ENCODE assay signal across 16 cellular contexts in the genomic region with DNA sequence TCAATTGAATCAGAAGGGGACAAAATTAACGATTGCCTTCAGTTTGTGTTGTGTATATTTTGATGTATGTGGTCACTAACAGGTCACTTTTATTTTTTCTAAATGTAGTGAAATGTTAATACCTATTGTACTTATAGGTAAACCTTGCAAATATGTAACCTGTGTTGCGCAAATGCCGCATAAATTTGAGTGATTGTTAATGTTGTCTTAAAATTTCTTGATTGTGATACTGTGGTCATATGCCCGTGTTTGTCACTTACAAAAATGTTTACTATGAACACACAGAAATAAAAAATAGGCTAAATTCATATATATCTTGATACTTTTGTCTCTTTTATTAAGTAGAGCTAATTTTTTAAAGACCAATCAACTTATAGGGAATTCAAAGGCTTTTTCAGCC. TPM values are rescaled to one million over a fixed set of nuclear protein-coding genes. Genes with fewer than 3 reads are reported as not detected.
DNase-seq lines count a peak whose midpoint lies in the region; ATAC-seq and TF ChIP-seq lines count a peak whose summit lies in the region.
"Had no signal": no experiment of that assay in that cellular context is flagged by ENCODE, and none has a peak within 500 bp of the region (broad histone marks: within the 10 kb centered on the region; RNA-seq: fewer than 3 reads in every experiment).

No MANE protein-coding gene starts in this region.

- H3K27me3 Mint-ChIP-seq in CD8-positive, alpha-beta memory T cell: peaks cover 39 to 41% of the 10 kb centered on the region in 2 donors

- in situ Hi-C loops in HAP-1 (cut with MboI; ENCODE audit: low sequenced_read_pairs): loop anchor here (25.0 kb wide), 3 partner anchors 1243 to 1668 kb away; no protein-coding TSS in a partner anchor

- no peaks in the 10 kb centered on the region for H3K9me3 ChIP-seq in HAP-1
- H3K9me3 ChIP-seq in SK-N-MC (ENCODE audit: low read depth, low read length): no peaks in the 10 kb centered on the region
- no peaks in the 10 kb centered on the region for H3K9me3 ChIP-seq in CD8-positive, alpha-beta memory T cell (ENCODE audit: low read length)

- peaks cover 13 to 43% (median 22%) of the 10 kb centered on the region in 5 donors for H3K9me3 Mint-ChIP-seq in CD8-positive, alpha-beta memory T cell

- H3K36me3 Mint-ChIP-seq in CD8-positive, alpha-beta memory T cell: peaks cover 0 to 2% (median 0%) of the 10 kb centered on the region in 3 donors

- H3K4me3 Mint-ChIP-seq in CD8-positive, alpha-beta memory T cell: no peak overlapping the region

- no peak overlapping the region for H3K9ac ChIP-seq in SK-N-MC (ENCODE audit: insufficient read length)

- POLR2A ChIA-PET in CD8-positive, alpha-beta memory T cell (lab: Charles Lee): no interaction called here

- H3K4me1 Mint-ChIP-seq in CD8-positive, alpha-beta memory T cell: peaks cover 0 to 15% (median 4%) of the 10 kb centered on the region in 3 donors

- H3K27me3 ChIP-seq in HAP-1 (ENCODE audit: low read depth): no peaks in the 10 kb centered on the region
- peaks cover 0 to 96% (median 37%) of the 10 kb centered on the region in 45 donors for H3K27me3 ChIP-seq in dorsolateral prefrontal cortex
- H3K27me3 ChIP-seq in CD8-positive, alpha-beta memory T cell (ENCODE audit: insufficient read depth, low read length, poor library complexity, severe bottlenecking): peaks cover 15% of the 10 kb centered on the region

- ATAC-seq in HG03108 (IDR thresholded peaks at IDR 0.05; ENCODE audit: unreplicated experiment) (no peak), HG02852 (IDR thresholded peaks at IDR 0.05; ENCODE audit: unreplicated experiment) (no peak)
- ATAC-seq: GM12878, GM23338, Panc1 had no signal

- CTCF ChIA-PET in CD8-positive, alpha-beta memory T cell (lab: Charles Lee): no interaction called here

- no peaks in the 10 kb centered on the region; the same call in 1 of the 2 replicates for H3K36me3 ChIP-seq in HAP-1 (replicated peaks)
- no peaks in the 10 kb centered on the region for H3K36me3 ChIP-seq in SK-N-MC (ENCODE audit: insufficient read depth, low read length)
- H3K36me3 ChIP-seq in CD8-positive, alpha-beta memory T cell (ENCODE audit: insufficient read depth, low read length): no peaks in the 10 kb centered on the region

- peaks cover 22% of the 10 kb centered on the region for H3K4me1 ChIP-seq in HAP-1
- no peaks in the 10 kb centered on the region for H3K4me1 ChIP-seq in CD8-positive, alpha-beta memory T cell (ENCODE audit: insufficient read depth, low read length)

- H3K4me3 ChIP-seq in HAP-1 (peak overlapping the region; percentile 26), SK-N-MC (0 out of 2 replicates have a peak overlapping the region, but pooled peaks have one; percentile 1), dorsolateral prefrontal cortex (peak overlapping the region; percentile 15 to 85 (median 67))
- H3K4me3 ChIP-seq in CD8-positive, alpha-beta memory T cell (ENCODE audit: low read length): no peak overlapping the region
- H3K4me3 ChIP-seq: GM12878 had no signal

- TF ChIP-seq CTCF in dorsolateral prefrontal cortex (IDR thresholded peaks at IDR 0.05 in 54 of 56, conservative IDR thresholded peaks at IDR 0.05 in 2 of 56; ENCODE audit: low read depth in 1 of 56, partially characterized antibody in 56 of 56): no peak

- no peak for DNase-seq in HAP-1 (ENCODE audit: low spot score in 2 of 2)
- no peak for DNase-seq in SK-N-MC (ENCODE audit: low read depth, low spot score)
- no peak for DNase-seq in dorsolateral prefrontal cortex
- peak; percentile 23 for DNase-seq in retina
- no peak for DNase-seq in CD8-positive, alpha-beta memory T cell
- no peak for DNase-seq in NCI-H2171 treated with DMSO at 0.1 percent for 48 hours (lab: John Stamatoyannopoulos, UW)
- DNase-seq: NCI-H1092 treated with DMSO at 0.1 percent for 48 hours, NCI-H2171, NCI-H510A had no signal

- H3K27ac ChIP-seq in SK-N-MC (no peak overlapping the region), dorsolateral prefrontal cortex (peak overlapping the region in 55 of 59 donors; percentile 33 to 97 (median 89))
- no peak overlapping the region for H3K27ac ChIP-seq in CD8-positive, alpha-beta memory T cell (ENCODE audit: low read depth, low read length)

- no peak overlapping the region for H3K27ac Mint-ChIP-seq in CD8-positive, alpha-beta memory T cell
- H3K27ac Mint-ChIP-seq: GM23338 had no signal

- intact Hi-C loops in dorsolateral prefrontal cortex (cut with DNase I): loop anchor here in 1 of 2 donors (10.0 kb wide), 1 partner anchor 625 kb away; no protein-coding TSS in a partner anchor

RNA-seq across cellular contexts. Expression of a gene that starts 2.8 kb away (rescaled TPM):
- total RNA-seq in dorsolateral prefrontal cortex: 10 to 100 TPM; 25.8 to 72.3 (median 52.9) TPM
- not detected for total RNA-seq in CD8-positive, alpha-beta memory T cell
- polyA plus RNA-seq in CD8-positive, alpha-beta memory T cell: not detected
- total RNA-seq: MCF 10A, SK-MEL-5 had no signal

Comparison
In these comparisons a context has a peak if more than half of its experiments do, and no peak if none do; other contexts are left out.
1. H3K27ac ChIP-seq: peak in dorsolateral prefrontal cortex (55 of 59); none in SK-N-MC (single experiment) and CD8-positive, alpha-beta memory T cell (single experiment).
2. RNA of a gene that starts 2.8 kb away (total RNA-seq): 25.8 to 72.3 TPM in dorsolateral prefrontal cortex; not detected in CD8-positive, alpha-beta memory T cell; every median in the first group is over 10 times any median in the second.